ENCODE assay signal across 1 cellular context in genomic region chr5:179698935-179699639, GRCh38.
TF ChIP-seq lines count a peak whose summit lies in the region.

CANX (plus strand) TSS chr5:179698967; CDS start chr5:179705682, 6,715 bp downstream.

TF ChIP-seq in K562, 482 proteins besides CTCF, POLR2A, EP300 and RAD21 (continued from another document and continues in another):
- TF ChIP-seq ZNF277 (CRISPR knock-in tag; IDR thresholded peaks at IDR 0.05; ENCODE audit: borderline replicate concordance) (no peak), ILF3 (IDR thresholded peaks at IDR 0.05; ENCODE audit: borderline replicate concordance) (no peak; the same call in 1 of the 2 replicates), STAG1 (CRISPR knock-in tag; IDR thresholded peaks at IDR 0.05; ENCODE audit: borderline replicate concordance) (no peak), MAX (CRISPR knock-in tag; IDR thresholded peaks at IDR 0.05) (peak; percentile 92), REST (CRISPR knock-in tag; IDR thresholded peaks at IDR 0.05; ENCODE audit: low read depth) (peak; percentile 63; the same call in 1 of the 2 replicates), MAFK (IDR thresholded peaks at IDR 0.05; ENCODE audit: low read length) (no peak), GATA2 (CRISPR knock-in tag; IDR thresholded peaks at IDR 0.05) (no peak), HINFP (tag; conservative IDR thresholded peaks at IDR 0.05; ENCODE audit: low read depth) (no peak), ZNF76 (CRISPR knock-in tag; IDR thresholded peaks at IDR 0.05; ENCODE audit: borderline replicate concordance) (0 out of 2 replicates have a peak, but pooled peaks have one; percentile 17), EZH2 (IDR thresholded peaks at IDR 0.05; ENCODE audit: borderline replicate concordance, low read depth, low read length) (no peak), NBN (IDR thresholded peaks at IDR 0.05; ENCODE audit: low read depth) (no peak), ZNF318 (IDR thresholded peaks at IDR 0.05; ENCODE audit: borderline replicate concordance in 1 of 2, low read depth in 1 of 2) (no peak), GATAD2A (IDR thresholded peaks at IDR 0.05) (0 out of 2 replicates have a peak, but pooled peaks have one; percentile 15), HIVEP1 (CRISPR knock-in tag; IDR thresholded peaks at IDR 0.05) (no peak), NR2C1 (IDR thresholded peaks at IDR 0.05) (no peak), NR2C1 (tag; IDR thresholded peaks at IDR 0.05) (0 out of 2 replicates have a peak, but pooled peaks have one; percentile 40), TRIM25 (IDR thresholded peaks at IDR 0.05; ENCODE audit: borderline replicate concordance) (no peak), ARNT (IDR thresholded peaks at IDR 0.05) (no peak), TGIF2 (CRISPR knock-in tag; IDR thresholded peaks at IDR 0.05) (no peak), DEAF1 (CRISPR knock-in tag; IDR thresholded peaks at IDR 0.05) (no peak), GTF2E2 (tag; IDR thresholded peaks at IDR 0.05) (no peak; the same call in 1 of the 2 replicates), GTF3C2 (IDR thresholded peaks at IDR 0.05; ENCODE audit: borderline replicate concordance, extremely low read depth, insufficient read length) (no peak), KLF13 (tag; IDR thresholded peaks at IDR 0.05; ENCODE audit: borderline replicate concordance, low read depth) (peak; percentile 73; the same call in 1 of the 2 replicates), NCOA6 (IDR thresholded peaks at IDR 0.05) (no peak), ZNF830 (CRISPR knock-in tag; IDR thresholded peaks at IDR 0.05) (no peak; the same call in 1 of the 2 replicates), IRF2 (CRISPR knock-in tag; IDR thresholded peaks at IDR 0.05) (no peak), MEIS2 (IDR thresholded peaks at IDR 0.05; ENCODE audit: partially characterized antibody) (no peak), KDM5B (IDR thresholded peaks at IDR 0.05; ENCODE audit: insufficient replicate concordance, low read depth, low read length) (peak; percentile 56), MLLT1 (IDR thresholded peaks at IDR 0.05) (peak in 1 of 2 experiments; percentile 10; a peak in 3 of 4 replicates), HCFC1 (IDR thresholded peaks at IDR 0.05; ENCODE audit: low read depth, low read length) (no peak), ELF4 (CRISPR knock-in tag; IDR thresholded peaks at IDR 0.05) (no peak), ZFX (CRISPR knock-in tag; IDR thresholded peaks at IDR 0.05) (peak; percentile 96), EP400 (IDR thresholded peaks at IDR 0.05) (peak; percentile 91; the same call in 1 of the 2 replicates), ZFPM2 (CRISPR knock-in tag; IDR thresholded peaks at IDR 0.05) (0 out of 2 replicates have a peak, but pooled peaks have one; percentile 13), PURB (CRISPR knock-in tag; IDR thresholded peaks at IDR 0.05; ENCODE audit: low read depth) (no peak), ETV1 (tag; conservative IDR thresholded peaks at IDR 0.05; ENCODE audit: low read depth) (no peak)
